Comparison of ENCODE assay signal across 2 cellular contexts in genomic region chr1:1636621-1637478, GRCh38. TPM values are rescaled to one million over a fixed set of nuclear protein-coding genes. Genes with fewer than 3 reads are reported as not detected.
"Had no signal": no experiment of that assay in that cellular context is flagged by ENCODE, and none has a peak within 500 bp of the region (broad histone marks: within the 10 kb centered on the region; RNA-seq: fewer than 3 reads in every experiment).

No MANE protein-coding gene starts in this region.

RNA-seq across cellular contexts. Expression of gene MMP23B, which starts 4.9 kb away (rescaled TPM):
- total RNA-seq: SK-MEL-5 had no signal

RNA-seq across cellular contexts. Expression of gene FNDC10, which starts 36.9 kb away (rescaled TPM):
- polyA plus RNA-seq: IgD-negative memory B cell had no signal
